Comparison of ENCODE assay signal across 8 cellular contexts in the genomic region with DNA sequence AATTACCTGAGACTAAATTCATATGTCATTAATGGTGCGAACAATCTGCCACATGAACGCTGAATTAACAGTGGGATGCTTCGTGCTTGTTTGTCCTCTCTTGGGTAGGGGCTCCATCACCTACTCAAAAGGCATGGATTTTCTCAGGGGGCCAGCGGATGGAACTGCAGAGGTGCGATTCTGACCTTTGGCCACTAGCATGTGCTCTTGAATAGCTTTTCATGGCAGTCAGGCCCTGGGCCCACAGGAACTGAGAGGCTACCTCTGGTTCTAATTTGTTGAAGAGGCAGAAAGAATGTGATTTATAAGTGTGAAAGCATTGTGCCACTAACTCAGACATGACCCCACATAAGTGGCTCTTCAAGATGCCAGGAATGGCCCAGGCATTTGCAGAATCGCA.
DNase-seq lines count a peak whose midpoint lies in the region; ATAC-seq, FAIRE-seq and TF ChIP-seq lines count a peak whose summit lies in the region.

No MANE protein-coding gene starts in this region.

- no peak for FAIRE-seq in HTR-8/SVneo (lab: Jason Lieb, UNC)

- H3K23ac ChIP-seq in IMR-90 (ENCODE audit: low read depth, low read length), result no peak overlapping the region

- peaks cover 23% of the 10 kb centered on the region for H3K4me1 Mint-ChIP-seq in mesothelial cell of epicardium

- no peak overlapping the region for H4K8ac ChIP-seq in IMR-90 (ENCODE audit: low read depth in 2 of 2, low read length in 2 of 2)

- H3K4me1 ChIP-seq in heart right ventricle (no peaks in the 10 kb centered on the region), IMR-90 (ENCODE audit: control insufficient read depth, insufficient read depth, low read length) (no peaks in the 10 kb centered on the region)

- no peak overlapping the region for H3K4me2 ChIP-seq in IMR-90 (ENCODE audit: low read depth, low read length)

- no peak overlapping the region for H3K4me3 ChIP-seq in heart right ventricle
- H3K4me3 ChIP-seq in IMR-90 (ENCODE audit: insufficient read depth, low read depth, low read length), result no peak overlapping the region
- no peak overlapping the region for H3K4me3 ChIP-seq in astrocyte of the spinal cord (ENCODE audit: low read depth, low read length)

- no peak for TF ChIP-seq POLR2A in IMR-90 (IDR thresholded peaks at IDR 0.05; ENCODE audit: low read depth, low read length)

- in situ Hi-C loops in IMR-90 (cut with MboI; ENCODE audit: low sequenced_read_pairs), result no loop called here
- in situ Hi-C loops in astrocyte of the spinal cord (cut with HindIII; ENCODE audit: low sequenced_read_pairs), result no loop called here

- no peak overlapping the region for H2BK120ac ChIP-seq in IMR-90 (ENCODE audit: low read depth, low read length)

- no peak overlapping the region for H4K91ac ChIP-seq in IMR-90 (ENCODE audit: insufficient read depth, low read depth, low read length)

- H3K18ac ChIP-seq in IMR-90 (ENCODE audit: low read depth, low read length), result no peak overlapping the region

- ATAC-seq in heart right ventricle (peak in 1 of 8 donors; percentile 37), left cardiac atrium (no peak), IMR-90 (ENCODE audit: low read depth) (peak; percentile 59), HG03460 (IDR thresholded peaks at IDR 0.05; ENCODE audit: unreplicated experiment) (no peak)

- peaks cover 0 to 39% (median 7%) of the 10 kb centered on the region in 7 donors for H3K27me3 ChIP-seq in heart right ventricle
- H3K27me3 ChIP-seq in IMR-90 (ENCODE audit: control insufficient read depth, insufficient read depth, low read length), result no peaks in the 10 kb centered on the region; the same call in 1 of the 2 replicates

- POLR2A ChIA-PET in IMR-90 (lab: Charles Lee; ENCODE audit: unreplicated experiment), result no interaction called here

- H3K9ac ChIP-seq in IMR-90 (ENCODE audit: low read depth, low read length), result no peak overlapping the region

- no peaks in the 10 kb centered on the region for H3K79me1 ChIP-seq in IMR-90 (ENCODE audit: low read depth in 1 of 2, low read length in 2 of 2)

- peak; percentile 60 for TF ChIP-seq RAD21 in IMR-90 (IDR thresholded peaks at IDR 0.05; ENCODE audit: low read length)

- DNase-seq in heart right ventricle (no peak), left cardiac atrium (no peak), IMR-90 (peak; percentile 18), astrocyte of the spinal cord (ENCODE audit: low read depth, low spot score) (peak; percentile 30), mesothelial cell of epicardium (ENCODE audit: low spot score in 2 of 2, unreplicated experiment in 2 of 2) (peak in 1 of 2 experiments; percentile 51), HTR-8/SVneo (ENCODE audit: insufficient read length, low spot score) (no peak), NCI-H2227 (lab: John Stamatoyannopoulos, UW; ENCODE audit: unreplicated experiment) (no peak)

- no peak overlapping the region for H2AK5ac ChIP-seq in IMR-90 (ENCODE audit: low read depth, low read length)

- H3K4me3 Mint-ChIP-seq in mesothelial cell of epicardium, result no peak overlapping the region

- no peaks in the 10 kb centered on the region for H3K9me3 Mint-ChIP-seq in mesothelial cell of epicardium

- H3K4ac ChIP-seq in IMR-90 (ENCODE audit: low read depth, low read length), result no peak overlapping the region

- H3K36me3 Mint-ChIP-seq in mesothelial cell of epicardium, result no peaks in the 10 kb centered on the region

- 10 to 12% methylated on average over 5 to 6 of the region's 6 CpGs for WGBS in heart right ventricle, 2 donors
- no CpG with 5 or more reads among the region's 6 CpGs for WGBS in IMR-90 (ENCODE audit: extremely low coverage in 2 of 2, insufficient read length in 1 of 2), 2 experiments

- BruUV-seq in IMR-90 (replicated peaks; lab: Mats Ljungman, UMichigan), result no TSS peak

- no peaks in the 10 kb centered on the region for H4K20me1 ChIP-seq in IMR-90 (ENCODE audit: insufficient read depth, low read length)

- H2BK20ac ChIP-seq in IMR-90 (ENCODE audit: low read depth, low read length), result no peak overlapping the region

- dilution Hi-C loops in IMR-90 (cut with HindIII; ENCODE audit: low sequenced_read_pairs, unreplicated experiment), result no loop called here

- intact Hi-C loops in heart right ventricle (cut with DNase I) (loop anchor here in 4 of 10 donors (5.0 to 10.0 kb wide), 2 partner anchors 483 to 486 kb away; no protein-coding TSS in a partner anchor), left cardiac atrium (cut with DNase I) (loop anchor here in 1 of 2 donors (5.0 kb wide), 1 partner anchor 486 kb away; no protein-coding TSS in a partner anchor), IMR-90 (cut with micrococcal nuclease) (loop anchor here (1.0 kb wide), 1 partner anchor 484 kb away; no protein-coding TSS in a partner anchor)

- no peak overlapping the region for H3K56ac ChIP-seq in IMR-90 (ENCODE audit: extremely low read depth, insufficient read depth, low read length)

- no peak overlapping the region for H4K5ac ChIP-seq in IMR-90 (ENCODE audit: low read depth, low read length)

- H3K27ac ChIP-seq in heart right ventricle (no peak overlapping the region), IMR-90 (ENCODE audit: insufficient read depth, low read length) (no peak overlapping the region)

- H3K27ac Mint-ChIP-seq in mesothelial cell of epicardium, result no peak overlapping the region

- H3K27me3 Mint-ChIP-seq in mesothelial cell of epicardium (ENCODE audit: low read depth), result peaks cover 33% of the 10 kb centered on the region

- H3K9me3 ChIP-seq in heart right ventricle (no peaks in the 10 kb centered on the region), IMR-90 (ENCODE audit: control insufficient read depth, insufficient read depth, low read length) (no peaks in the 10 kb centered on the region)

- TF ChIP-seq CTCF in heart right ventricle (IDR thresholded peaks at IDR 0.05), result peak in 6 of 9 donors; percentile 12 to 49 (median 33)
- peak; percentile 39 for TF ChIP-seq CTCF in IMR-90 (conservative IDR thresholded peaks at IDR 0.05; ENCODE audit: low read depth, low read length)
- peak; percentile 79 for TF ChIP-seq CTCF in astrocyte of the spinal cord (IDR thresholded peaks at IDR 0.05; ENCODE audit: low read depth, low read length)
- peak; percentile 34 for TF ChIP-seq CTCF in mesothelial cell of epicardium (IDR thresholded peaks at IDR 0.05; ENCODE audit: unreplicated experiment)

- H3K9me1 ChIP-seq in IMR-90 (ENCODE audit: insufficient read depth, low read length), result no peaks in the 10 kb centered on the region

- H3K14ac ChIP-seq in IMR-90 (replicated peaks; ENCODE audit: low read depth, low read length), result no peak overlapping the region

- H2BK15ac ChIP-seq in IMR-90 (ENCODE audit: low read depth, low read length), result no peak overlapping the region

- H3K36me3 ChIP-seq in heart right ventricle (no peaks in the 10 kb centered on the region), IMR-90 (ENCODE audit: control insufficient read depth, insufficient read depth, low read length) (no peaks in the 10 kb centered on the region)

- H2AK9ac ChIP-seq in IMR-90 (replicated peaks; ENCODE audit: low read depth, low read length, poor library complexity), result no peak overlapping the region

- no peak overlapping the region for H2AFZ ChIP-seq in IMR-90 (replicated peaks; ENCODE audit: low read length, poor library complexity)

- H2BK5ac ChIP-seq in IMR-90 (ENCODE audit: low read depth, low read length, poor library complexity, severe bottlenecking), result no peak overlapping the region

- CTCF ChIA-PET in IMR-90 (lab: Yijun Ruan, JAX), result interaction anchor here (0.6 kb wide), 1 partner anchor 41 kb away, joined by 3 read pairs; no protein-coding TSS in a partner anchor

TF ChIP-seq in IMR-90, 13 proteins besides CTCF, POLR2A, EP300 and RAD21:
- TF ChIP-seq MAFK (IDR thresholded peaks at IDR 0.05; ENCODE audit: low read depth, low read length), result no peak
- TF ChIP-seq SMC3 (IDR thresholded peaks at IDR 0.05; ENCODE audit: low read depth, low read length), result peak; percentile 33; the same call in 1 of the 2 replicates
TF ChIP-seq in IMR-90: peak in this region for 1.

Comparison
In these comparisons a context has a peak if more than half of its experiments do, and no peak if none do; other contexts are left out.
1. DNase-seq: peak in IMR-90 (single experiment) and astrocyte of the spinal cord (single experiment); none in heart right ventricle (0 of 2), left cardiac atrium (single experiment), HTR-8/SVneo (single experiment) and NCI-H2227 (single experiment).
2. Peak in every context shown above with its lines, with median percentiles within 50 percentile points of each other: CTCF ChIP-seq.